9 cellular contexts compared by ENCODE assay signal in genomic region chr18:21851327-21851961, GRCh38.
DNase-seq lines count a peak whose midpoint lies in the region; ATAC-seq, FAIRE-seq and TF ChIP-seq lines count a peak whose summit lies in the region.
"Had no signal": no experiment of that assay in that cellular context is flagged by ENCODE, and none has a peak within 500 bp of the region (broad histone marks: within the 10 kb centered on the region; RNA-seq: fewer than 3 reads in every experiment).

No MANE protein-coding gene starts in this region.

- POLR2A ChIA-PET in CD8-positive, alpha-beta T cell (lab: Charles Lee), result no interaction called here
- POLR2A ChIA-PET in WTC11 (lab: Charles Lee), result no interaction called here

- in situ Hi-C loops in HAP-1 (cut with MboI; ENCODE audit: low sequenced_read_pairs), result no loop called here

- H3K9me3 Mint-ChIP-seq in CD8-positive, alpha-beta T cell, result no peaks in the 10 kb centered on the region
- no peaks in the 10 kb centered on the region for H3K9me3 Mint-ChIP-seq in WTC11
- H3K9me3 Mint-ChIP-seq: activated CD4-positive, alpha-beta memory T cell treated with anti-CD3 and anti-CD28 coated beads, Interleukin-2, amount 10 ng/mL, durations not matched to agents 7 days and 5 days had no signal

- H3K4me3 Mint-ChIP-seq in CD8-positive, alpha-beta T cell, result no peak overlapping the region
- H3K4me3 Mint-ChIP-seq in WTC11, result no peak overlapping the region
- H3K4me3 Mint-ChIP-seq: activated CD4-positive, alpha-beta memory T cell treated with anti-CD3 and anti-CD28 coated beads, Interleukin-2, amount 10 ng/mL, durations not matched to agents 7 days and 5 days had no signal

- peaks cover 7% of the 10 kb centered on the region for H3K4me1 Mint-ChIP-seq in CD8-positive, alpha-beta T cell (ENCODE audit: low read depth)
- H3K4me1 Mint-ChIP-seq in WTC11, result no peaks in the 10 kb centered on the region; the same call in 1 of the 2 replicates

- H3K36me3 ChIP-seq in CD8-positive, alpha-beta T cell (ENCODE audit: insufficient read depth, low read length), result peaks cover 7% of the 10 kb centered on the region
- H3K36me3 ChIP-seq in bronchial epithelial cell (ENCODE audit: control insufficient read depth, insufficient read depth, low read length), result peaks cover 4% of the 10 kb centered on the region
- H3K36me3 ChIP-seq in HAP-1 (replicated peaks), result peaks cover 12% of the 10 kb centered on the region

- CTCF ChIA-PET in CD8-positive, alpha-beta T cell (lab: Charles Lee), result interaction anchor here (1.6 kb wide), 1 partner anchor 362 kb away, joined by 6 read pairs; no protein-coding TSS in a partner anchor
- CTCF ChIA-PET in WTC11 (lab: Charles Lee), result no interaction called here

- H3K27me3 ChIP-seq in CD8-positive, alpha-beta T cell (ENCODE audit: insufficient read depth, low read length), result no peaks in the 10 kb centered on the region
- H3K27me3 ChIP-seq in bronchial epithelial cell (ENCODE audit: control insufficient read depth, insufficient read depth, low read length) (no peaks in the 10 kb centered on the region), HAP-1 (ENCODE audit: low read depth) (no peaks in the 10 kb centered on the region)

- no peaks in the 10 kb centered on the region for H3K9me3 ChIP-seq in CD8-positive, alpha-beta T cell (ENCODE audit: low read length)
- no peaks in the 10 kb centered on the region for H3K9me3 ChIP-seq in HAP-1

- no peak for DNase-seq in CD8-positive, alpha-beta T cell
- DNase-seq in HuH-7 (ENCODE audit: low spot score) (peak; percentile 23), bronchial epithelial cell (ENCODE audit: low read depth) (peak; percentile 33), medulla oblongata (ENCODE audit: extremely low spot score) (peak; percentile 61), HAP-1 (ENCODE audit: low spot score in 2 of 2) (no peak), WTC11 (ENCODE audit: low spot score) (no peak)
- DNase-seq in effector CD8-positive, alpha-beta T cell (lab: John Stamatoyannopoulos, UW), result no peak
- DNase-seq: activated CD4-positive, alpha-beta memory T cell treated with anti-CD3 and anti-CD28 coated beads, Interleukin-2, amount 10 ng/mL, durations not matched to agents 7 days and 5 days had no signal

- intact Hi-C loops in CD8-positive, alpha-beta T cell (cut with DNase I, micrococcal nuclease), result loop anchor here in 1 of 2 experiments (2.0 to 10.0 kb wide), 2 partner anchors 367 to 657 kb away; no protein-coding TSS in a partner anchor

- no peaks in the 10 kb centered on the region for H3K4me1 ChIP-seq in CD8-positive, alpha-beta T cell (ENCODE audit: insufficient read depth, low read length)
- no peaks in the 10 kb centered on the region for H3K4me1 ChIP-seq in HAP-1

- no peak for ATAC-seq in CD8-positive, alpha-beta T cell
- ATAC-seq in GM18502 (IDR thresholded peaks at IDR 0.05; ENCODE audit: poor library complexity, unreplicated experiment) (no peak), WTC11 (no peak)

- H3K4me3 ChIP-seq in CD8-positive, alpha-beta T cell (ENCODE audit: low read depth, low read length), result no peak overlapping the region
- no peak overlapping the region for H3K4me3 ChIP-seq in bronchial epithelial cell (ENCODE audit: low read depth, low read length)
- H3K4me3 ChIP-seq in HAP-1, result no peak overlapping the region

- no peak overlapping the region for H3K27ac ChIP-seq in CD8-positive, alpha-beta T cell (ENCODE audit: low read depth, low read length)

- peak; percentile 50 for TF ChIP-seq CTCF in CD8-positive, alpha-beta T cell (IDR thresholded peaks at IDR 0.05)
- TF ChIP-seq CTCF in bronchial epithelial cell (IDR thresholded peaks at IDR 0.05; ENCODE audit: insufficient read depth, low read length, severe bottlenecking), result peak; percentile 1
- no peak for TF ChIP-seq CTCF in WTC11 (IDR thresholded peaks at IDR 0.05)

- FAIRE-seq in bronchial epithelial cell (lab: Jason Lieb, UNC), result no peak

- H3K27ac Mint-ChIP-seq in CD8-positive, alpha-beta T cell, result no peak overlapping the region
- H3K27ac Mint-ChIP-seq in WTC11, result no peak overlapping the region
- H3K27ac Mint-ChIP-seq: activated CD4-positive, alpha-beta memory T cell treated with anti-CD3 and anti-CD28 coated beads, Interleukin-2, amount 10 ng/mL, durations not matched to agents 7 days and 5 days had no signal

- H3K36me3 Mint-ChIP-seq in CD8-positive, alpha-beta T cell, result peaks cover 47% of the 10 kb centered on the region
- peaks cover 21% of the 10 kb centered on the region for H3K36me3 Mint-ChIP-seq in WTC11

- no peaks in the 10 kb centered on the region for H3K27me3 Mint-ChIP-seq in CD8-positive, alpha-beta T cell (ENCODE audit: low read depth)
- H3K27me3 Mint-ChIP-seq in WTC11 (ENCODE audit: low read depth), result no peaks in the 10 kb centered on the region
- H3K27me3 Mint-ChIP-seq: activated CD4-positive, alpha-beta memory T cell treated with anti-CD3 and anti-CD28 coated beads, Interleukin-2, amount 10 ng/mL, durations not matched to agents 7 days and 5 days had no signal

TF ChIP-seq in WTC11, 78 proteins besides CTCF, POLR2A, EP300 and RAD21:
- TF ChIP-seq USF2 (CRISPR knock-in tag; IDR thresholded peaks at IDR 0.05), result no peak
- no peak for TF ChIP-seq ZNF263 (CRISPR knock-in tag; IDR thresholded peaks at IDR 0.05; ENCODE audit: low read depth)
- TF ChIP-seq MAX (CRISPR knock-in tag; IDR thresholded peaks at IDR 0.05), result no peak
- no peak for TF ChIP-seq E2F5 (CRISPR knock-in tag; IDR thresholded peaks at IDR 0.05)
- no peak for TF ChIP-seq ZNF671 (CRISPR knock-in tag; IDR thresholded peaks at IDR 0.05)
- TF ChIP-seq NR3C1 (CRISPR knock-in tag; conservative IDR thresholded peaks at IDR 0.05; ENCODE audit: low read depth), result no peak

Comparison
In these comparisons a context has a peak if more than half of its experiments do, and no peak if none do; other contexts are left out.
1. DNase-seq: peak in HuH-7 (single experiment), bronchial epithelial cell (single experiment) and medulla oblongata (single experiment); none in CD8-positive, alpha-beta T cell (0 of 7), effector CD8-positive, alpha-beta T cell (single experiment), HAP-1 (0 of 2) and WTC11 (single experiment).